ENCODE assay signal across 16 cellular contexts in the genomic region with DNA sequence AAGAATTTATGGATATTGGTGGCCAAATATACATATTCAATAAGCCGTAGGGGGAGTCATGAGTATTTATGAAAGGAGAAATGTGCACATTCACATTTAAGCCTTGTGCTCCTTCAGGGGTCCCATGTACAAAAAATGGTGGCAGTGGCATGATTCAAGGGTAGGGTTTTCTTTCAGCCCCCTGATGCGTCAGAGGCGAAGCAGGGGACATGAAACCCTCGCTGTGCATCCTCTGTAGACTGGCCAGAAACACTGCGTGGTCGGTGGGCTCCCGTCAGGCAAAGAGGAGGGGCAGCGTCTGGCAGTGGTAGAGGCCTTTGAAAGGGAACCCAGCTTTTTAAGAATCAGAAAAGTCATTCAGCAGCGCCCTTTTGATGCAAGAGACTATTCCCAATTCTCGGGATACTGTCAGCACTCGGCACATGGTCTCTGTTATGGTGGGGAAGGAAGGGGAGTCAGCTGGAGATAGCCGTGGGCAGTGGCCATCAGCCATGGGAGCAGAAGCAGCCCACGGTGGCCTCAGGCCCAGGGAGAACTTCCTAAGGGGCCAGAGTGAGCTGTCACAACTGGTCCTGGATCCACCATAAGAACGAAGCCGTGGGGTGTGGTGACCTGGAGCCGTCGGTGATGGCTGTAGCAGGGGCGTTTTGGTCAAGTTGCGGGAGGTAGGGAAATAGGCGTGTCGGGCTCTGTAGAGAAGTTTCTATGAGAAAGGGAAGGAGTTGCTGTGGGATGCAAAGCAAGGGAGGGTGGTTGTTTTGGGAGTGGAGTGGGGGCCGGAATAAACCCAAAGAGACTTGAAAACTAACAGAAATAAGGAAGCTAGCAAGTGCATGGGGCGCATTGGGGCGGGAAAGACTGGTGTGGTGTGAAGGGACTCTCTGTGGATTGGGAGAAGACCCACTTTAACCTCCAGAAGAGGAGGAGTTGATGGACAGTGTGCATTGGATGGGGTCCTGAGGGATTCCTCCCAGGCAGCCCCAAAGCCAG.
DNase-seq lines count a peak whose midpoint lies in the region; ATAC-seq and TF ChIP-seq lines count a peak whose summit lies in the region.
"Had no signal": no experiment of that assay in that cellular context is flagged by ENCODE, and none has a peak within 500 bp of the region (broad histone marks: within the 10 kb centered on the region; RNA-seq: fewer than 3 reads in every experiment).

No MANE protein-coding gene starts in this region.

- no peak for ATAC-seq in memory B cell (ENCODE audit: low read depth)
- no peak for ATAC-seq in stimulated activated memory B cell treated with anti-CD40 and anti-IgM and Interleukin-4, amounts not matched to agents 10 μg/mL and 1 μg/mL and 100 μg/mL, for 72 hours
- ATAC-seq in HG03521 (IDR thresholded peaks at IDR 0.05; ENCODE audit: unreplicated experiment): no peak
- ATAC-seq: WTC11 had no signal

- no peaks in the 10 kb centered on the region for H3K27me3 ChIP-seq in Caco-2 (replicated peaks; ENCODE audit: control insufficient read depth, insufficient read depth, low read length)
- H3K27me3 ChIP-seq: uterus had no signal

- H3K9ac ChIP-seq in SK-N-MC (ENCODE audit: insufficient read length): no peak overlapping the region

- no peaks in the 10 kb centered on the region for H3K4me1 ChIP-seq in Caco-2
- H3K4me1 ChIP-seq: HAP-1 had no signal

- H3K9me3 ChIP-seq in Caco-2 (no peaks in the 10 kb centered on the region), SK-N-MC (ENCODE audit: low read depth, low read length) (no peaks in the 10 kb centered on the region)
- H3K9me3 ChIP-seq: HAP-1, uterus had no signal

- no TSS peak for BruUV-seq in Caco-2 (replicated peaks; lab: Mats Ljungman, UMichigan)

- H3K27ac ChIP-seq in SK-N-MC (peak overlapping the region; percentile 95; the same call in 1 of the 2 replicates), caudate nucleus (ENCODE audit: low read depth, low read length) (no peak overlapping the region)
- H3K27ac ChIP-seq: uterus had no signal

- intact Hi-C loops in Caco-2 (cut with micrococcal nuclease; ENCODE audit: unreplicated experiment): no loop called here

- no peak for TF ChIP-seq CTCF in Caco-2 (IDR thresholded peaks at IDR 0.05; ENCODE audit: insufficient read depth in 1 of 2, low read depth in 1 of 2, low read length in 1 of 2, severe bottlenecking in 1 of 2, unreplicated experiment in 1 of 2)

- H3K4me3 ChIP-seq in Caco-2 (ENCODE audit: low read depth, low read length): no peak overlapping the region
- no peak overlapping the region for H3K4me3 ChIP-seq in SK-N-MC
- H3K4me3 ChIP-seq: HAP-1, uterus had no signal

- H3K27me3 Mint-ChIP-seq in Caco-2 (ENCODE audit: insufficient read depth, unreplicated experiment) (no peaks in the 10 kb centered on the region), memory B cell (no peaks in the 10 kb centered on the region)
- no peaks in the 10 kb centered on the region for H3K27me3 Mint-ChIP-seq in stimulated activated memory B cell treated with anti-CD40 and anti-IgM and Interleukin-4, amounts not matched to agents 10 μg/mL and 1 μg/mL and 100 μg/mL, for 72 hours

- POLR2A ChIA-PET in Caco-2 (lab: Charles Lee): no interaction called here

- H3K4me1 Mint-ChIP-seq in Caco-2 (ENCODE audit: low read depth, unreplicated experiment) (peaks cover 21% of the 10 kb centered on the region), memory B cell (peaks cover 53% of the 10 kb centered on the region)
- peaks cover 60% of the 10 kb centered on the region for H3K4me1 Mint-ChIP-seq in stimulated activated memory B cell treated with anti-CD40 and anti-IgM and Interleukin-4, amounts not matched to agents 10 μg/mL and 1 μg/mL and 100 μg/mL, for 72 hours

- H3K36me3 ChIP-seq in Caco-2 (ENCODE audit: control insufficient read depth, insufficient read depth, low read length) (no peaks in the 10 kb centered on the region; the same call in 1 of the 2 replicates), SK-N-MC (ENCODE audit: insufficient read depth, low read length) (peaks cover 22% of the 10 kb centered on the region)
- H3K36me3 ChIP-seq: uterus had no signal

- CTCF ChIA-PET in Caco-2 (lab: Charles Lee): no interaction called here

- no peaks in the 10 kb centered on the region for H3K9me3 Mint-ChIP-seq in Caco-2 (ENCODE audit: unreplicated experiment)
- no peaks in the 10 kb centered on the region for H3K9me3 Mint-ChIP-seq in memory B cell
- H3K9me3 Mint-ChIP-seq in stimulated activated memory B cell treated with anti-CD40 and anti-IgM and Interleukin-4, amounts not matched to agents 10 μg/mL and 1 μg/mL and 100 μg/mL, for 72 hours: no peaks in the 10 kb centered on the region
- H3K9me3 Mint-ChIP-seq: WTC11 had no signal

- H3K27ac Mint-ChIP-seq in Caco-2 (ENCODE audit: unreplicated experiment) (peak overlapping the region; percentile 68), memory B cell (peak overlapping the region; percentile 89)
- H3K27ac Mint-ChIP-seq in stimulated activated memory B cell treated with anti-CD40 and anti-IgM and Interleukin-4, amounts not matched to agents 10 μg/mL and 1 μg/mL and 100 μg/mL, for 72 hours: peak overlapping the region; percentile 94
- H3K27ac Mint-ChIP-seq: WTC11 had no signal

- H3K4me3 Mint-ChIP-seq in Caco-2 (ENCODE audit: unreplicated experiment) (no peak overlapping the region), memory B cell (no peak overlapping the region)
- no peak overlapping the region for H3K4me3 Mint-ChIP-seq in stimulated activated memory B cell treated with anti-CD40 and anti-IgM and Interleukin-4, amounts not matched to agents 10 μg/mL and 1 μg/mL and 100 μg/mL, for 72 hours
- H3K4me3 Mint-ChIP-seq: WTC11 had no signal

- H3K36me3 Mint-ChIP-seq in Caco-2 (ENCODE audit: insufficient read depth, unreplicated experiment) (peaks cover 52% of the 10 kb centered on the region), memory B cell (no peaks in the 10 kb centered on the region)
- H3K36me3 Mint-ChIP-seq in stimulated activated memory B cell treated with anti-CD40 and anti-IgM and Interleukin-4, amounts not matched to agents 10 μg/mL and 1 μg/mL and 100 μg/mL, for 72 hours: no peaks in the 10 kb centered on the region

- DNase-seq in Caco-2: no peak
- no peak for DNase-seq in SK-N-MC (ENCODE audit: low read depth, low spot score)
- no peak for DNase-seq in memory B cell (ENCODE audit: low spot score in 2 of 2)
- DNase-seq in caudate nucleus (lab: John Stamatoyannopoulos, UW): no peak
- DNase-seq in stimulated activated CD4-positive, alpha-beta T cell treated with anti-CD3 and anti-CD28 coated beads, Interleukin-2, amount 100 ng/mL, for 24 hours: no peak
- DNase-seq: dermis blood vessel endothelial cell; DMS79; KG1; NCI-H1436 treated with DMSO at 0.1 percent for 48 hours; NCI-H524 treated with DMSO at 0.1 percent for 48 hours; stimulated activated CD4-positive, alpha-beta T cell treated with anti-CD3 and anti-CD28 coated beads, Interleukin-12 subunit alpha, Interleukin-12 subunit beta, amount 100 ng/mL, for 4 hours; uterus had no signal
